In the genomic region with DNA sequence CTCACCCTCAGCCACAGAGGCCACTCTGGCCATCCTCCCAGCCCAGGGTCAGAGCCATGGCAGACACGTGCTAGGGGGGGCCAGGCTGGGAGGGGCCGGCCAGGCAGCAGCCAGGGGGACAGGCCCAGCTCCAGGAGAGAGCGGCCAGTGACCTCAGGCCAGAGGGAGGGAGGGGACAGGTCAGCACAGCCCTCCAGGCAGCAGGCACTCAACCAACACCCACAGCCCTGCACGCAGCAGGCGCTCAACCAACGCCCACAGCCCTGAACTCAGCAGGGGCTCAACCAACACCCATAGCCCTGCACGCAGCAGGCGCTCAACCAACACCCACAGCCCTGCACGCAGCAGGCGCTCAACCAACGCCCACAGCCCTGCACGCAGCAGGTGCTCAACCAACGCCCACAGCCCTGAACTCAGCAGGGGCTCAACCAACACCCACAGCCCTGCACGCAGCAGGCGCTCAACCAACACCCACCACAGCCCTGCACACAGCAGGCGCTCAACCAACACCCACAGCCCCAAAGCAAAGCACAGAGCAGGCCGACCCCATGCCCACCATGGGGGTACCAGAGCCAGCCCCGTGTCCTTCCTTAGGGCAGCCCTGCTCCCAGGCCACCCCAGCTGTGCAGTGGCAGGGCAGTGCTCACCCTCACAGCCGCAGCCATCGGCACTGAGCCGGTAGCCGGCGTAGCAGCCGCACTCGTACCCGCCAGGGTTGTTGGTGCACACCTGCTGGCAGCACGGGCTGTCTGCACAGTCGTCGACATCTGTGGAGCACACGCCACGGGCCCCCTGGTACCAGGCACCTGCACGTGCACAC, we compare ENCODE assay signal across 2 cellular contexts.
TF ChIP-seq lines count a peak whose summit lies in the region.

No MANE protein-coding gene starts in this region.

TF ChIP-seq in A549, 52 proteins besides CTCF, POLR2A, EP300 and RAD21 (continued from another document):
- TF ChIP-seq RNF2 (IDR thresholded peaks at IDR 0.05; ENCODE audit: borderline replicate concordance, low read depth) (no peak), GATA3 (IDR thresholded peaks at IDR 0.05; ENCODE audit: borderline replicate concordance) (no peak)

TF ChIP-seq in SK-N-SH, 30 proteins besides CTCF, POLR2A, EP300 and RAD21 (continued from another document):
- no peak for TF ChIP-seq REST (IDR thresholded peaks at IDR 0.05; ENCODE audit: low read depth, low read length)
- TF ChIP-seq, protein P1, sequence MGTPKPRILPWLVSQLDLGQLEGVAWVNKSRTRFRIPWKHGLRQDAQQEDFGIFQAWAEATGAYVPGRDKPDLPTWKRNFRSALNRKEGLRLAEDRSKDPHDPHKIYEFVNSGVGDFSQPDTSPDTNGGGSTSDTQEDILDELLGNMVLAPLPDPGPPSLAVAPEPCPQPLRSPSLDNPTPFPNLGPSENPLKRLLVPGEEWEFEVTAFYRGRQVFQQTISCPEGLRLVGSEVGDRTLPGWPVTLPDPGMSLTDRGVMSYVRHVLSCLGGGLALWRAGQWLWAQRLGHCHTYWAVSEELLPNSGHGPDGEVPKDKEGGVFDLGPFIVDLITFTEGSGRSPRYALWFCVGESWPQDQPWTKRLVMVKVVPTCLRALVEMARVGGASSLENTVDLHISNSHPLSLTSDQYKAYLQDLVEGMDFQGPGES (IDR thresholded peaks at IDR 0.05; ENCODE audit: low read depth, low read length), result no peak
- no peak for TF ChIP-seq TAF1 (IDR thresholded peaks at IDR 0.05; ENCODE audit: borderline replicate concordance, low read depth, low read length)
- TF ChIP-seq, protein P2, sequence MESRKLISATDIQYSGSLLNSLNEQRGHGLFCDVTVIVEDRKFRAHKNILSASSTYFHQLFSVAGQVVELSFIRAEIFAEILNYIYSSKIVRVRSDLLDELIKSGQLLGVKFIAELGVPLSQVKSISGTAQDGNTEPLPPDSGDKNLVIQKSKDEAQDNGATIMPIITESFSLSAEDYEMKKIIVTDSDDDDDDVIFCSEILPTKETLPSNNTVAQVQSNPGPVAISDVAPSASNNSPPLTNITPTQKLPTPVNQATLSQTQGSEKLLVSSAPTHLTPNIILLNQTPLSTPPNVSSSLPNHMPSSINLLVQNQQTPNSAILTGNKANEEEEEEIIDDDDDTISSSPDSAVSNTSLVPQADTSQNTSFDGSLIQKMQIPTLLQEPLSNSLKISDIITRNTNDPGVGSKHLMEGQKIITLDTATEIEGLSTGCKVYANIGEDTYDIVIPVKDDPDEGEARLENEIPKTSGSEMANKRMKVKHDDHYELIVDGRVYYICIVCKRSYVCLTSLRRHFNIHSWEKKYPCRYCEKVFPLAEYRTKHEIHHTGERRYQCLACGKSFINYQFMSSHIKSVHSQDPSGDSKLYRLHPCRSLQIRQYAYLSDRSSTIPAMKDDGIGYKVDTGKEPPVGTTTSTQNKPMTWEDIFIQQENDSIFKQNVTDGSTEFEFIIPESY (IDR thresholded peaks at IDR 0.05; ENCODE audit: borderline replicate concordance, low read depth), result no peak
- TF ChIP-seq TEAD4 (IDR thresholded peaks at IDR 0.05; ENCODE audit: borderline replicate concordance, insufficient read depth), result no peak
- TF ChIP-seq USF2 (IDR thresholded peaks at IDR 0.05; ENCODE audit: borderline replicate concordance, low read depth, low read length), result no peak
- TF ChIP-seq MXI1 (IDR thresholded peaks at IDR 0.05; ENCODE audit: low read depth, low read length), result no peak
- TF ChIP-seq RXRA (IDR thresholded peaks at IDR 0.05; ENCODE audit: borderline replicate concordance, low read depth), result no peak
- TF ChIP-seq NFIC (IDR thresholded peaks at IDR 0.05; ENCODE audit: borderline replicate concordance), result no peak
- no peak for TF ChIP-seq GATA2 (CRISPR knock-in tag; IDR thresholded peaks at IDR 0.05)
- no peak for TF ChIP-seq RCOR1 (IDR thresholded peaks at IDR 0.05; ENCODE audit: low read length)
- no peak for TF ChIP-seq EZH2phosphoT487 (IDR thresholded peaks at IDR 0.05; ENCODE audit: borderline replicate concordance, low read depth)
- TF ChIP-seq SMC3 (IDR thresholded peaks at IDR 0.05; ENCODE audit: low read depth, low read length), result no peak
- TF ChIP-seq GABPA (IDR thresholded peaks at IDR 0.05; ENCODE audit: low read depth), result no peak
- no peak for TF ChIP-seq SIN3A (IDR thresholded peaks at IDR 0.05; ENCODE audit: borderline replicate concordance, low read depth, low read length)
- TF ChIP-seq, protein P3, sequence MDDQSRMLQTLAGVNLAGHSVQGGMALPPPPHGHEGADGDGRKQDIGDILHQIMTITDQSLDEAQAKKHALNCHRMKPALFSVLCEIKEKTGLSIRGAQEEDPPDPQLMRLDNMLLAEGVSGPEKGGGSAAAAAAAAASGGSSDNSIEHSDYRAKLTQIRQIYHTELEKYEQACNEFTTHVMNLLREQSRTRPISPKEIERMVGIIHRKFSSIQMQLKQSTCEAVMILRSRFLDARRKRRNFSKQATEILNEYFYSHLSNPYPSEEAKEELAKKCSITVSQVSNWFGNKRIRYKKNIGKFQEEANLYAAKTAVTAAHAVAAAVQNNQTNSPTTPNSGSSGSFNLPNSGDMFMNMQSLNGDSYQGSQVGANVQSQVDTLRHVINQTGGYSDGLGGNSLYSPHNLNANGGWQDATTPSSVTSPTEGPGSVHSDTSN (IDR thresholded peaks at IDR 0.05), result no peak
- TF ChIP-seq RFX5 (IDR thresholded peaks at IDR 0.05; ENCODE audit: low read length), result no peak
